Comparison of ENCODE assay signal across 2 cellular contexts in the genomic region with DNA sequence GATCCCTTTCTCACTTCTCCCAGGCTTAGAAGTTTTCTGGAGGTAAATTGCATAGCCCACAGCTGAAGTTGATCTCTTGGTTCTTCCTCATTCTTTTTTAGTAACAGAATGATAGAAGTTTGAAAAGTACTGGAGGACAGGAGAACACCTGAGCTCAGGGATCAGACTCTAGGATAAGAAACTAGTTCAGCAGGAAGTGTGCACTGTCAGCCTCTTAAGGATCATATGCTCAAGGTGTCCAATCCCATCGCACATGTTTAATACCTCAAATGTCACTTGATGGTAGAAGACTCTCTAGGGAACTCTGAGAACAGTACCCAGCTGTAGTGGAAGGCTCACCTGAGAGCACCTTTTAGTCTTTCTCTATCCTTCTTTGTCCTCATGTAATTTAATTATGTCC.
TF ChIP-seq lines count a peak whose summit lies in the region.

No MANE protein-coding gene starts in this region.

TF ChIP-seq in HCT116, 20 proteins besides CTCF, POLR2A, EP300 and RAD21:
- TF ChIP-seq JUND (IDR thresholded peaks at IDR 0.05) (no peak), ELF1 (IDR thresholded peaks at IDR 0.05; ENCODE audit: borderline replicate concordance, low read depth) (no peak), ZFX (IDR thresholded peaks at IDR 0.05) (no peak), TCF7L2 (IDR thresholded peaks at IDR 0.05; ENCODE audit: borderline replicate concordance, extremely low read depth, insufficient read depth, insufficient read length) (no peak), CEBPB (IDR thresholded peaks at IDR 0.05; ENCODE audit: low read depth) (no peak), YY1 (IDR thresholded peaks at IDR 0.05; ENCODE audit: extremely low read depth, insufficient replicate concordance, low read depth, low read length) (no peak), EZH2phosphoT487 (IDR thresholded peaks at IDR 0.05; ENCODE audit: borderline replicate concordance) (no peak), EZH2 (IDR thresholded peaks at IDR 0.05) (no peak), EGR1 (IDR thresholded peaks at IDR 0.05; ENCODE audit: low read depth) (no peak)
- TF ChIP-seq, protein P1, sequence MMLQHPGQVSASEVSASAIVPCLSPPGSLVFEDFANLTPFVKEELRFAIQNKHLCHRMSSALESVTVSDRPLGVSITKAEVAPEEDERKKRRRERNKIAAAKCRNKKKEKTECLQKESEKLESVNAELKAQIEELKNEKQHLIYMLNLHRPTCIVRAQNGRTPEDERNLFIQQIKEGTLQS (IDR thresholded peaks at IDR 0.05): no peak
- TF ChIP-seq, protein P2, sequence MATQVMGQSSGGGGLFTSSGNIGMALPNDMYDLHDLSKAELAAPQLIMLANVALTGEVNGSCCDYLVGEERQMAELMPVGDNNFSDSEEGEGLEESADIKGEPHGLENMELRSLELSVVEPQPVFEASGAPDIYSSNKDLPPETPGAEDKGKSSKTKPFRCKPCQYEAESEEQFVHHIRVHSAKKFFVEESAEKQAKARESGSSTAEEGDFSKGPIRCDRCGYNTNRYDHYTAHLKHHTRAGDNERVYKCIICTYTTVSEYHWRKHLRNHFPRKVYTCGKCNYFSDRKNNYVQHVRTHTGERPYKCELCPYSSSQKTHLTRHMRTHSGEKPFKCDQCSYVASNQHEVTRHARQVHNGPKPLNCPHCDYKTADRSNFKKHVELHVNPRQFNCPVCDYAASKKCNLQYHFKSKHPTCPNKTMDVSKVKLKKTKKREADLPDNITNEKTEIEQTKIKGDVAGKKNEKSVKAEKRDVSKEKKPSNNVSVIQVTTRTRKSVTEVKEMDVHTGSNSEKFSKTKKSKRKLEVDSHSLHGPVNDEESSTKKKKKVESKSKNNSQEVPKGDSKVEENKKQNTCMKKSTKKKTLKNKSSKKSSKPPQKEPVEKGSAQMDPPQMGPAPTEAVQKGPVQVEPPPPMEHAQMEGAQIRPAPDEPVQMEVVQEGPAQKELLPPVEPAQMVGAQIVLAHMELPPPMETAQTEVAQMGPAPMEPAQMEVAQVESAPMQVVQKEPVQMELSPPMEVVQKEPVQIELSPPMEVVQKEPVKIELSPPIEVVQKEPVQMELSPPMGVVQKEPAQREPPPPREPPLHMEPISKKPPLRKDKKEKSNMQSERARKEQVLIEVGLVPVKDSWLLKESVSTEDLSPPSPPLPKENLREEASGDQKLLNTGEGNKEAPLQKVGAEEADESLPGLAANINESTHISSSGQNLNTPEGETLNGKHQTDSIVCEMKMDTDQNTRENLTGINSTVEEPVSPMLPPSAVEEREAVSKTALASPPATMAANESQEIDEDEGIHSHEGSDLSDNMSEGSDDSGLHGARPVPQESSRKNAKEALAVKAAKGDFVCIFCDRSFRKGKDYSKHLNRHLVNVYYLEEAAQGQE (IDR thresholded peaks at IDR 0.05; ENCODE audit: low read depth): no peak

TF ChIP-seq in SK-N-SH, 30 proteins besides CTCF, POLR2A, EP300 and RAD21:
- TF ChIP-seq YY1 (IDR thresholded peaks at IDR 0.05; ENCODE audit: low read depth) (no peak), FOSL2 (IDR thresholded peaks at IDR 0.05; ENCODE audit: borderline replicate concordance, low read depth) (no peak), MXI1 (IDR thresholded peaks at IDR 0.05; ENCODE audit: low read depth, low read length) (no peak), TAF1 (IDR thresholded peaks at IDR 0.05; ENCODE audit: borderline replicate concordance, low read depth, low read length) (no peak), NRF1 (IDR thresholded peaks at IDR 0.05; ENCODE audit: low read depth, low read length) (no peak), TCF12 (IDR thresholded peaks at IDR 0.05) (no peak), RCOR1 (IDR thresholded peaks at IDR 0.05; ENCODE audit: low read length) (no peak), POLR2AphosphoS5 (IDR thresholded peaks at IDR 0.05; ENCODE audit: low read depth, low read length) (no peak), FOXM1 (IDR thresholded peaks at IDR 0.05; ENCODE audit: low read depth) (no peak), FOXJ3 (CRISPR knock-in tag; IDR thresholded peaks at IDR 0.05) (no peak)
- TF ChIP-seq, protein P3, sequence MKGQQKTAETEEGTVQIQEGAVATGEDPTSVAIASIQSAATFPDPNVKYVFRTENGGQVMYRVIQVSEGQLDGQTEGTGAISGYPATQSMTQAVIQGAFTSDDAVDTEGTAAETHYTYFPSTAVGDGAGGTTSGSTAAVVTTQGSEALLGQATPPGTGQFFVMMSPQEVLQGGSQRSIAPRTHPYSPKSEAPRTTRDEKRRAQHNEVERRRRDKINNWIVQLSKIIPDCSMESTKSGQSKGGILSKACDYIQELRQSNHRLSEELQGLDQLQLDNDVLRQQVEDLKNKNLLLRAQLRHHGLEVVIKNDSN (IDR thresholded peaks at IDR 0.05; ENCODE audit: borderline replicate concordance, low read depth): no peak
- TF ChIP-seq, protein P4, sequence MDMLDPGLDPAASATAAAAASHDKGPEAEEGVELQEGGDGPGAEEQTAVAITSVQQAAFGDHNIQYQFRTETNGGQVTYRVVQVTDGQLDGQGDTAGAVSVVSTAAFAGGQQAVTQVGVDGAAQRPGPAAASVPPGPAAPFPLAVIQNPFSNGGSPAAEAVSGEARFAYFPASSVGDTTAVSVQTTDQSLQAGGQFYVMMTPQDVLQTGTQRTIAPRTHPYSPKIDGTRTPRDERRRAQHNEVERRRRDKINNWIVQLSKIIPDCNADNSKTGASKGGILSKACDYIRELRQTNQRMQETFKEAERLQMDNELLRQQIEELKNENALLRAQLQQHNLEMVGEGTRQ (IDR thresholded peaks at IDR 0.05; ENCODE audit: borderline replicate concordance, low read depth, low read length): no peak
- TF ChIP-seq, protein P5, sequence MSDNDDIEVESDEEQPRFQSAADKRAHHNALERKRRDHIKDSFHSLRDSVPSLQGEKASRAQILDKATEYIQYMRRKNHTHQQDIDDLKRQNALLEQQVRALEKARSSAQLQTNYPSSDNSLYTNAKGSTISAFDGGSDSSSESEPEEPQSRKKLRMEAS (IDR thresholded peaks at IDR 0.05; ENCODE audit: low read depth): no peak
